ENCODE assay signal across 21 cellular contexts in genomic region chr1:210339500-210339899, GRCh38. TPM values are rescaled to one million over a fixed set of nuclear protein-coding genes. Genes with fewer than 3 reads are reported as not detected.
DNase-seq lines count a peak whose midpoint lies in the region; ATAC-seq, FAIRE-seq and TF ChIP-seq lines count a peak whose summit lies in the region.
"Had no signal": no experiment of that assay in that cellular context is flagged by ENCODE, and none has a peak within 500 bp of the region (broad histone marks: within the 10 kb centered on the region; RNA-seq: fewer than 3 reads in every experiment).

No MANE protein-coding gene starts in this region.

- no peak for FAIRE-seq in HepG2 (lab: Jason Lieb, UNC)
- FAIRE-seq: G401.6, GM18507, H54, HTR-8/SVneo had no signal

- H4K20me1 ChIP-seq in HepG2 (ENCODE audit: insufficient read depth, low read length) = no peaks in the 10 kb centered on the region

- in situ Hi-C loops in HepG2 (cut with HindIII; ENCODE audit: extremely low pct_ligation_motif_present, low pct_unique_long_range_greater_than_20kb) = no loop called here

- H3K4me3 Mint-ChIP-seq in activated T-helper 17 cell treated with anti-CD3 and anti-CD28 coated beads, Interleukin-2, amount 50 U/mL, for 72 hours = peak overlapping the region; percentile 50
- H3K4me3 Mint-ChIP-seq: CD4-positive, CD25-positive, alpha-beta regulatory T cell; HFFc6 had no signal

- TF ChIP-seq POLR2A in HepG2 (IDR thresholded peaks at IDR 0.05; ENCODE audit: insufficient read depth in 1 of 2, low read depth in 2 of 2, low read length in 2 of 2) (no peak), right lobe of liver (IDR thresholded peaks at IDR 0.05) (no peak)

- H3K27ac Mint-ChIP-seq in activated T-helper 17 cell treated with anti-CD3 and anti-CD28 coated beads, Interleukin-2, amount 50 U/mL, for 72 hours = no peak overlapping the region
- H3K27ac Mint-ChIP-seq: CD4-positive, CD25-positive, alpha-beta regulatory T cell; HFFc6 had no signal

- H3K4me3 ChIP-seq in HepG2 (replicated peaks in 1 of 3; ENCODE audit: insufficient read depth in 1 of 3, low read depth in 2 of 3, low read length in 3 of 3) (no peak overlapping the region), right lobe of liver (no peak overlapping the region)
- H3K4me3 ChIP-seq: GM23248 had no signal

- H3K27me3 Mint-ChIP-seq in activated T-helper 17 cell treated with anti-CD3 and anti-CD28 coated beads, Interleukin-2, amount 50 U/mL, for 72 hours = no peaks in the 10 kb centered on the region
- H3K27me3 Mint-ChIP-seq: CD4-positive, CD25-positive, alpha-beta regulatory T cell; CD8-positive, alpha-beta memory T cell had no signal

- intact Hi-C loops in HepG2 (cut with micrococcal nuclease; ENCODE audit: unreplicated experiment) = no loop called here
- intact Hi-C loops in right lobe of liver (cut with DNase I) = no loop called here
- intact Hi-C loops in left colon (cut with DNase I, micrococcal nuclease) = no loop called here

- H3K9ac ChIP-seq in HepG2 (ENCODE audit: insufficient read depth, low read depth, low read length) = no peak overlapping the region
- H3K9ac ChIP-seq: GM23248 had no signal

- no peaks in the 10 kb centered on the region for H3K79me2 ChIP-seq in HepG2 (ENCODE audit: insufficient read depth, low read length)

- H3K36me3 ChIP-seq in HepG2 (replicated peaks in 1 of 2; ENCODE audit: control insufficient read depth in 1 of 2, insufficient read depth in 2 of 2, low read length in 2 of 2) (no peaks in the 10 kb centered on the region), right lobe of liver (no peaks in the 10 kb centered on the region)

- H3K27me3 ChIP-seq in HepG2 (ENCODE audit: control insufficient read depth in 1 of 2, insufficient read depth in 2 of 2, low read length in 2 of 2) (no peaks in the 10 kb centered on the region; a peak in 1 of 5 replicates), right lobe of liver (no peaks in the 10 kb centered on the region)

- POLR2A ChIA-PET in HepG2 (lab: Yijun Ruan, JAX) = no interaction called here

- 96% methylated on average over 2 of the region's 2 CpGs for WGBS in HepG2 (ENCODE audit: low lambda C conversion rate)
- WGBS in right lobe of liver (ENCODE audit: insufficient coverage, low coverage, low lambda C conversion rate, missing lambda C conversion rate) = 92% methylated on average over 1 of the region's 2 CpGs

- no TSS peak for BruUV-seq in HepG2 (replicated peaks; lab: Mats Ljungman, UMichigan)

- TF ChIP-seq CTCF in HepG2 (CRISPR knock-in tag; IDR thresholded peaks at IDR 0.05) (no peak), right lobe of liver (IDR thresholded peaks at IDR 0.05) (no peak)

- no peak overlapping the region for H3K27ac ChIP-seq in HepG2 (ENCODE audit: extremely low read length, insufficient read depth, low read length)
- no peak overlapping the region for H3K27ac ChIP-seq in right lobe of liver
- H3K27ac ChIP-seq: GM23248 had no signal

- no peak for ATAC-seq in HepG2
- ATAC-seq in right lobe of liver = no peak
- no peak for ATAC-seq in activated T-helper 17 cell treated with anti-CD3 and anti-CD28 coated beads, Interleukin-2, amount 50 U/mL, for 72 hours (replicated peaks)
- ATAC-seq in left colon = no peak
- ATAC-seq in HG02571 (IDR thresholded peaks at IDR 0.05; ENCODE audit: unreplicated experiment) = no peak

- no peaks in the 10 kb centered on the region for H3K36me3 Mint-ChIP-seq in activated T-helper 17 cell treated with anti-CD3 and anti-CD28 coated beads, Interleukin-2, amount 50 U/mL, for 72 hours (ENCODE audit: low read depth)
- H3K36me3 Mint-ChIP-seq: CD4-positive, CD25-positive, alpha-beta regulatory T cell; CD8-positive, alpha-beta memory T cell had no signal

- H3K4me2 ChIP-seq in HepG2 (ENCODE audit: low read depth, low read length) = no peak overlapping the region

- TF ChIP-seq RAD21 in HepG2 (CRISPR knock-in tag; IDR thresholded peaks at IDR 0.05) = no peak

- no peak overlapping the region for H2AFZ ChIP-seq in HepG2 (ENCODE audit: low read length)
- H2AFZ ChIP-seq: GM23248 had no signal

- H3K4me1 Mint-ChIP-seq in activated T-helper 17 cell treated with anti-CD3 and anti-CD28 coated beads, Interleukin-2, amount 50 U/mL, for 72 hours = peaks cover 21% of the 10 kb centered on the region

- no peaks in the 10 kb centered on the region for H3K9me3 Mint-ChIP-seq in activated T-helper 17 cell treated with anti-CD3 and anti-CD28 coated beads, Interleukin-2, amount 50 U/mL, for 72 hours
- H3K9me3 Mint-ChIP-seq: CD4-positive, CD25-positive, alpha-beta regulatory T cell; CD8-positive, alpha-beta memory T cell; HFFc6 had no signal

- no peak for TF ChIP-seq EP300 in HepG2 (IDR thresholded peaks at IDR 0.05; ENCODE audit: low read depth in 2 of 2, low read length in 2 of 2)
- no peak for TF ChIP-seq EP300 in HepG2 (CRISPR knock-in tag; IDR thresholded peaks at IDR 0.05; ENCODE audit: borderline replicate concordance)

- H3K9me3 ChIP-seq in HepG2 (ENCODE audit: low read length) = no peaks in the 10 kb centered on the region
- H3K9me3 ChIP-seq in right lobe of liver = no peaks in the 10 kb centered on the region

- no peak for DNase-seq in HepG2 (ENCODE audit: low spot score)
- DNase-seq in right lobe of liver = no peak
- DNase-seq in M059J (ENCODE audit: low read depth) = peak; percentile 13
- no peak for DNase-seq in left colon
- no peak for DNase-seq in activated CD4-positive, alpha-beta T cell treated with anti-CD3 and anti-CD28 coated beads for 4 hours
- DNase-seq in RKO (ENCODE audit: low spot score) = no peak
- DNase-seq: 8988T; C1 segment of cervical spinal cord; CD4-positive, CD25-positive, alpha-beta regulatory T cell; CD8-positive, alpha-beta memory T cell; COR-L47; DMS 273 treated with DMSO at 0.1 percent for 48 hours; GM23248; HCEC 1CT; HFFc6 had no signal

- H3K4me1 ChIP-seq in HepG2 (ENCODE audit: insufficient read depth, low read length) = peaks cover 11% of the 10 kb centered on the region; the same call in 1 of the 2 replicates
- no peaks in the 10 kb centered on the region for H3K4me1 ChIP-seq in right lobe of liver

- CTCF ChIA-PET in HepG2 (lab: Yijun Ruan, JAX; ENCODE audit: low intra/inter-chr PET ratio, low total read pairs) = no interaction called here

TF ChIP-seq in HepG2, 621 proteins besides CTCF, POLR2A, EP300 and RAD21:
- TF ChIP-seq ZNF562 (CRISPR knock-in tag; IDR thresholded peaks at IDR 0.05; ENCODE audit: borderline replicate concordance) (no peak), PAWR (CRISPR knock-in tag; IDR thresholded peaks at IDR 0.05; ENCODE audit: borderline replicate concordance) (no peak), ATF7 (IDR thresholded peaks at IDR 0.05) (0 out of 2 replicates have a peak, but pooled peaks have one; percentile 28), ATF7 (CRISPR knock-in tag; IDR thresholded peaks at IDR 0.05) (no peak), CREB1 (IDR thresholded peaks at IDR 0.05) (0 out of 2 replicates have a peak, but pooled peaks have one; percentile 16), CREB1 (CRISPR knock-in tag; IDR thresholded peaks at IDR 0.05) (no peak)

RNA-seq across cellular contexts. Expression of gene HHAT, which starts 10.8 kb away (rescaled TPM):
- total RNA-seq in HepG2 (2016; rRNA removed; fragmentation: Illumina TruSeq; extraction: Trizol) (2.9 and 4.9 TPM in 2 replicates), right lobe of liver (1 to 10 TPM; 2.2 to 4.1 (median 2.7) TPM), left colon (1 to 10 TPM; 4.6 to 6.8 TPM)
- total RNA-seq in HepG2 (2016; cell fraction: cytosol; rRNA removed; fragmentation: Illumina TruSeq; extraction: Trizol; ENCODE audit: low read depth) = 0.79 and 1.2 TPM in 2 replicates
- 3.2 and 4.8 TPM in 2 replicates for total RNA-seq in HepG2 (2016; cell fraction: insoluble cytoplasmic fraction; rRNA removed; fragmentation: Illumina TruSeq; extraction: Trizol)
- 2.1 and 2.5 TPM in 2 replicates for total RNA-seq in HepG2 (2016; cell fraction: membrane; rRNA removed; fragmentation: Illumina TruSeq; extraction: Trizol)
- total RNA-seq in HepG2 (2016; cell fraction: nucleus; rRNA removed; fragmentation: Illumina TruSeq; extraction: Trizol) = 7.4 and 8.0 TPM in 2 replicates
- polyA plus RNA-seq in HepG2 (2011; rRNA removed) = 2.6 and 3.5 TPM in 2 replicates
- 3.1 and 5.9 TPM in 2 replicates for polyA plus RNA-seq in HepG2 (2011; cell fraction: cytosol; rRNA removed)
- 6.0 and 6.9 TPM in 2 replicates for polyA plus RNA-seq in HepG2 (2011; cell fraction: nucleus; rRNA removed)
- polyA plus RNA-seq in HepG2 (2012) = 1.3 and 1.7 TPM in 2 replicates
- 0.36 and 0.60 TPM in 2 replicates for polyA plus RNA-seq in HepG2 (2016; cell fraction: cytosol; fragmentation: Illumina TruSeq; extraction: Trizol; ENCODE audit: low read depth)
- 2.6 TPM in 2 replicates for polyA plus RNA-seq in HepG2 (2016; cell fraction: insoluble cytoplasmic fraction; fragmentation: Illumina TruSeq; extraction: Trizol; ENCODE audit: low read depth)
- 1.4 and 1.5 TPM in 2 replicates for polyA plus RNA-seq in HepG2 (2016; cell fraction: membrane; fragmentation: Illumina TruSeq; extraction: Trizol; ENCODE audit: low read depth)
- 5.5 and 6.1 TPM in 2 replicates for polyA plus RNA-seq in HepG2 (2016; cell fraction: nucleus; fragmentation: Illumina TruSeq; extraction: Trizol; ENCODE audit: insufficient read depth, low read depth)
- polyA minus RNA-seq in HepG2 (2011; rRNA and poly(A)+ RNA removed; ENCODE audit: low replicate concordance) = 1.1 and 11.2 TPM in 2 replicates
- 2.0 and 2.2 TPM in 2 replicates for polyA minus RNA-seq in HepG2 (2011; cell fraction: cytosol; rRNA and poly(A)+ RNA removed)
- polyA minus RNA-seq in HepG2 (2011; cell fraction: nucleus; rRNA and poly(A)+ RNA removed) = 12.7 and 14.0 TPM in 2 replicates
- total RNA-seq in M059J (2014; rRNA removed; shearing (Covaris generic)) = 4.2 and 5.2 TPM in 2 replicates
- total RNA-seq in activated T-helper 17 cell treated with anti-CD3 and anti-CD28 coated beads, Interleukin-2, amount 50 U/mL, for 72 hours = 1 to 10 TPM in 1 of 2 donors, under 1 TPM in 1; 0.58 to 1.3 TPM
